Comparison of ENCODE assay signal across 1 cellular context in the genomic region with DNA sequence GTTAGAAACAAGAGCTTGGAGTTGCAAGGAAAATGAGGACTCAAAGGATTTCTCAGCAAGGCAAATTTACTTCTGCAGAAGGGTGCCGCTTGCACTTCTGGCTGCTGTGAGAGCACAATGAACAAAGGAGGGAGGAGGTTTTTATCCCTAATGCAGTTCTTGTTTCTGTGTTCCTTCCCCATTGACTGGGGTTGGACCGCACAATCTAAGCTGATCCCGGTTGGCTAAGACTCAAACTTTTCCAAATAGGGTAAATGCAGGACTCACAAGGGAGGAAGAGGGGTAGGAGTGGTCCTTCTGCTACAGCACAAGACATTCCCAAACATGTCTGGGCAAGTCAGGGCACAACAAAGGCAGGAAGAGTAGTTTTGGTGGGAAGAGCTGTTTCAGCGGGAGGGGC.
TF ChIP-seq lines count a peak whose summit lies in the region.

No MANE protein-coding gene starts in this region.

TF ChIP-seq in WTC11, 78 proteins besides CTCF, POLR2A, EP300 and RAD21 (continued from another document):
- TF ChIP-seq, protein P1, sequence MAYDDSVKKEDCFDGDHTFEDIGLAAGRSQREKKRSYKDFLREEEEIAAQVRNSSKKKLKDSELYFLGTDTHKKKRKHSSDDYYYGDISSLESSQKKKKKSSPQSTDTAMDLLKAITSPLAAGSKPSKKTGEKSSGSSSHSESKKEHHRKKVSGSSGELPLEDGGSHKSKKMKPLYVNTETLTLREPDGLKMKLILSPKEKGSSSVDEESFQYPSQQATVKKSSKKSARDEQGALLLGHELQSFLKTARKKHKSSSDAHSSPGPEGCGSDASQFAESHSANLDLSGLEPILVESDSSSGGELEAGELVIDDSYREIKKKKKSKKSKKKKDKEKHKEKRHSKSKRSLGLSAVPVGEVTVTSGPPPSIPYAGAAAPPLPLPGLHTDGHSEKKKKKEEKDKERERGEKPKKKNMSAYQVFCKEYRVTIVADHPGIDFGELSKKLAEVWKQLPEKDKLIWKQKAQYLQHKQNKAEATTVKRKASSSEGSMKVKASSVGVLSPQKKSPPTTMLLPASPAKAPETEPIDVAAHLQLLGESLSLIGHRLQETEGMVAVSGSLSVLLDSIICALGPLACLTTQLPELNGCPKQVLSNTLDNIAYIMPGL (CRISPR knock-in tag; IDR thresholded peaks at IDR 0.05) = no peak
- no peak for TF ChIP-seq NFATC4 (CRISPR knock-in tag; IDR thresholded peaks at IDR 0.05)
- no peak for TF ChIP-seq GTF2I (CRISPR knock-in tag; conservative IDR thresholded peaks at IDR 0.05)
- TF ChIP-seq CREM (CRISPR knock-in tag; IDR thresholded peaks at IDR 0.05) = no peak
- TF ChIP-seq NR2C2 (CRISPR knock-in tag; IDR thresholded peaks at IDR 0.05) = no peak
- TF ChIP-seq TEAD1 (CRISPR knock-in tag; IDR thresholded peaks at IDR 0.05) = no peak
- no peak for TF ChIP-seq ZNF532 (CRISPR knock-in tag; IDR thresholded peaks at IDR 0.05; ENCODE audit: borderline replicate concordance)
- no peak for TF ChIP-seq EMX1 (CRISPR knock-in tag; IDR thresholded peaks at IDR 0.05)
